Comparison of ENCODE assay signal across 11 cellular contexts in the genomic region with DNA sequence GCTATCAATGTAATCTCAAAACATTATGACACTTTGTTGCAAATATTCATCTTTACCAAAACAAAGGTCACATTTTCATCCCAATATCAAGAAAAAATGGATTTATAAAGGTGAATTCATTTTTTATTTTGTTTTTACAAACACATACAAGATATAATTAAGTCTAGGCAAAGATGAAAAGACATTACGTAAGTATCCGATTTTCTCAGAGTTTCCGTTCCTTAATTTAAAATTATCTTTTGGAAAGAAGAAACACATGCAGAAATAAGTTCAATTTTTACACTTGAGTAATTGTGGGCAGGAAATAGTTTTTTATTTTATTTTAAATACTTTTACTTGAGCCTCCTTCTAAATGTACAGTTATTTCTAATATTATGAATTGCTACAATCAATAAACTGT. TPM values are rescaled to one million over a fixed set of nuclear protein-coding genes. Genes with fewer than 3 reads are reported as not detected.
DNase-seq lines count a peak whose midpoint lies in the region; ATAC-seq and TF ChIP-seq lines count a peak whose summit lies in the region.
"Had no signal": no experiment of that assay in that cellular context is flagged by ENCODE, and none has a peak within 500 bp of the region (broad histone marks: within the 10 kb centered on the region; RNA-seq: fewer than 3 reads in every experiment).

No MANE protein-coding gene starts in this region.

- H3K27ac Mint-ChIP-seq in stimulated activated naive CD8-positive, alpha-beta T cell treated with anti-CD3 and anti-CD28 coated beads, Interleukin-15, Interleukin-2, amounts not matched to agents 100 ng/mL and 50 ng/mL, for 24 hours, result peak overlapping the region; percentile 55

- H3K36me3 ChIP-seq in SJCRH30, result no peaks in the 10 kb centered on the region
- no peaks in the 10 kb centered on the region for H3K36me3 ChIP-seq in right lobe of liver

- no peaks in the 10 kb centered on the region for H3K9me3 Mint-ChIP-seq in stimulated activated naive CD8-positive, alpha-beta T cell treated with anti-CD3 and anti-CD28 coated beads, Interleukin-15, Interleukin-2, amounts not matched to agents 100 ng/mL and 50 ng/mL, for 24 hours
- H3K9me3 Mint-ChIP-seq: central memory CD8-positive, alpha-beta T cell had no signal

- H3K4me1 ChIP-seq in SJCRH30 (peaks cover 10% of the 10 kb centered on the region), right lobe of liver (no peaks in the 10 kb centered on the region)

- no peak for TF ChIP-seq CTCF in foreskin fibroblast (IDR thresholded peaks at IDR 0.05; ENCODE audit: low read depth, low read length)
- no peak for TF ChIP-seq CTCF in right lobe of liver (IDR thresholded peaks at IDR 0.05)

- DNase-seq in stimulated activated naive CD8-positive, alpha-beta T cell treated with anti-CD3 and anti-CD28 coated beads, Interleukin-15, Interleukin-2, amounts not matched to agents 100 U/mL and 50 U/mL, for 24 hours, result no peak
- DNase-seq in SJCRH30 (no peak), foreskin fibroblast (no peak), DMS53 (lab: John Stamatoyannopoulos, UW) (no peak), right lobe of liver (no peak), COR-L47 (lab: John Stamatoyannopoulos, UW) (no peak)
- DNase-seq: NCI-H774, posterior cingulate gyrus had no signal

- ATAC-seq in stimulated activated naive CD8-positive, alpha-beta T cell treated with anti-CD3 and anti-CD28 coated beads, Interleukin-15, Interleukin-2, amounts not matched to agents 100 U/mL and 50 U/mL, for 24 hours, result no peak
- ATAC-seq in HG02840 (IDR thresholded peaks at IDR 0.05; ENCODE audit: low FRiP score, unreplicated experiment) (no peak), right lobe of liver (no peak)

- H3K9me3 ChIP-seq in SJCRH30 (replicated peaks) (no peaks in the 10 kb centered on the region), right lobe of liver (no peaks in the 10 kb centered on the region)

- 58% methylated on average over 3 of the region's 3 CpGs for WGBS in right lobe of liver (ENCODE audit: insufficient coverage, low coverage, low lambda C conversion rate, missing lambda C conversion rate)

- H3K4me3 Mint-ChIP-seq in stimulated activated naive CD8-positive, alpha-beta T cell treated with anti-CD3 and anti-CD28 coated beads, Interleukin-15, Interleukin-2, amounts not matched to agents 100 ng/mL and 50 ng/mL, for 24 hours, result no peak overlapping the region
- H3K4me3 Mint-ChIP-seq: central memory CD8-positive, alpha-beta T cell had no signal

- H3K27ac ChIP-seq in SJCRH30 (peak overlapping the region; percentile 60), right lobe of liver (peak overlapping the region in 1 of 3 donors; percentile 23)

- intact Hi-C loops in right lobe of liver (cut with DNase I), result no loop called here

- no peak overlapping the region for H3K4me3 ChIP-seq in SJCRH30
- peak overlapping the region; percentile 31 to 54 for H3K4me3 ChIP-seq in foreskin fibroblast (ENCODE audit: low read depth in 1 of 2, low read length in 2 of 2)
- no peak overlapping the region for H3K4me3 ChIP-seq in right lobe of liver

- H3K27me3 ChIP-seq in SJCRH30 (no peaks in the 10 kb centered on the region), right lobe of liver (no peaks in the 10 kb centered on the region)

- TF ChIP-seq POLR2A in right lobe of liver (IDR thresholded peaks at IDR 0.05), result no peak

- H3K36me3 Mint-ChIP-seq in stimulated activated naive CD8-positive, alpha-beta T cell treated with anti-CD3 and anti-CD28 coated beads, Interleukin-15, Interleukin-2, amounts not matched to agents 100 ng/mL and 50 ng/mL, for 24 hours (ENCODE audit: low read depth), result no peaks in the 10 kb centered on the region

- H3K4me1 Mint-ChIP-seq in stimulated activated naive CD8-positive, alpha-beta T cell treated with anti-CD3 and anti-CD28 coated beads, Interleukin-15, Interleukin-2, amounts not matched to agents 100 ng/mL and 50 ng/mL, for 24 hours (ENCODE audit: low read depth), result peaks cover 36% of the 10 kb centered on the region

- H3K27me3 Mint-ChIP-seq in stimulated activated naive CD8-positive, alpha-beta T cell treated with anti-CD3 and anti-CD28 coated beads, Interleukin-15, Interleukin-2, amounts not matched to agents 100 ng/mL and 50 ng/mL, for 24 hours, result no peaks in the 10 kb centered on the region
- H3K27me3 Mint-ChIP-seq: central memory CD8-positive, alpha-beta T cell had no signal

RNA-seq across cellular contexts. Expression of a gene that starts 24.6 kb away (rescaled TPM):
- total RNA-seq in SJCRH30 (2014; rRNA removed; shearing (Covaris generic)), result 11.7 and 13.3 TPM in 2 replicates
- under 1 TPM in 2 of 6 experiments, not detected in 4; 0.06 to 0.12 TPM for total RNA-seq in right lobe of liver

Comparison
In these comparisons a context has a peak if more than half of its experiments do, and no peak if none do; other contexts are left out.
1. H3K4me3 ChIP-seq: peak in foreskin fibroblast (2 of 2); none in SJCRH30 (single experiment) and right lobe of liver (0 of 3).
2. RNA of a gene that starts 24.6 kb away (total RNA-seq): 11.7 to 13.3 TPM in SJCRH30; 0.06 to 0.12 TPM in right lobe of liver; every median in the first group is over 10 times any median in the second.